Comparison of ENCODE assay signal across 1 cellular context in the genomic region with DNA sequence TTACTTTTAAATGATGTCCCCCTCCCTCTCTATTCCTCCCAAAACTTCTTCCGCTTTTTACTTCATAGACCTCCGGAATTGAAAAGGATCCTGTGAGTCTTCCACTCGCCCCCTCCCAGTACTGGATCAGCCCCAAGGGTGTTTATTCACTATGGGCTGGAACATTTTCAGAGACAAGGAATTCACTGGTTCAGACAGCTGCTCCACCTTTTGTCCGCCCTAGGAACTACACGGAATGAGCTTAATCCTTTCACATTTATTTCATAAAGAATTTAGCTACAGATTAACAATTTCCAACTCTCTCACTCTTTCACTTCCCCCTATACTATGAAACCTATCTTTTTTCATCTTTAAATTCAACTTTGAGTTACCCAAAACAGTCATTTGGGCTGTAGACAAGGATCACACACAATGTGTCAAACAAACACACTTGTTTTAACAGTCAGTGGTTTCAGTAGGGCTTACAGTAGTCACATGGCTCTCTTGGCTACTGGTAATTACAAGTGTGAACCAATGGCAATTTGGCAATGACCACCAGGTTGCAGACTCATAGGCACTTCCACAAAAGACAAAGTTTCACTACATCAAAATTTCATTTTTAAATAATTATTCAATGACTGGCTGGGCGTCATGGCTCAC.
A peak's percentile ranks its signal among the peaks of the same experiment; 100 is the strongest.
TF ChIP-seq lines count a peak whose summit lies in the region.

No MANE protein-coding gene starts in this region.

TF ChIP-seq in IMR-90, 13 proteins besides CTCF, POLR2A, EP300 and RAD21:
- TF ChIP-seq SMC3 (IDR thresholded peaks at IDR 0.05; ENCODE audit: low read depth, low read length) (peak; percentile 49), MAFK (IDR thresholded peaks at IDR 0.05; ENCODE audit: low read depth, low read length) (no peak), MXI1 (IDR thresholded peaks at IDR 0.05; ENCODE audit: borderline replicate concordance, low read depth, low read length) (no peak)
- TF ChIP-seq, protein P1, sequence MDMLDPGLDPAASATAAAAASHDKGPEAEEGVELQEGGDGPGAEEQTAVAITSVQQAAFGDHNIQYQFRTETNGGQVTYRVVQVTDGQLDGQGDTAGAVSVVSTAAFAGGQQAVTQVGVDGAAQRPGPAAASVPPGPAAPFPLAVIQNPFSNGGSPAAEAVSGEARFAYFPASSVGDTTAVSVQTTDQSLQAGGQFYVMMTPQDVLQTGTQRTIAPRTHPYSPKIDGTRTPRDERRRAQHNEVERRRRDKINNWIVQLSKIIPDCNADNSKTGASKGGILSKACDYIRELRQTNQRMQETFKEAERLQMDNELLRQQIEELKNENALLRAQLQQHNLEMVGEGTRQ (IDR thresholded peaks at IDR 0.05; ENCODE audit: low read depth, low read length), result no peak
